15 cellular contexts compared by ENCODE assay signal in genomic region chr4:89834486-89835209, GRCh38.
"Had no signal": no experiment of that assay in that cellular context is flagged by ENCODE, and none has a peak within 500 bp of the region (broad histone marks: within the 10 kb centered on the region; RNA-seq: fewer than 3 reads in every experiment).

No MANE protein-coding gene starts in this region.

- H3K27me3 ChIP-seq: ovary had no signal

- H3K27ac ChIP-seq: colonic mucosa, ovary, suprapubic skin, upper lobe of right lung, VCaP had no signal

- H3K27ac Mint-ChIP-seq: activated naive CD4-positive, alpha-beta T cell treated with anti-CD3 and anti-CD28 coated beads, Interleukin-2, amount 50 U/mL, for 24 hours had no signal

- H3K4me3 ChIP-seq: colonic mucosa, suprapubic skin, upper lobe of right lung had no signal

- H3K9me3 Mint-ChIP-seq: activated CD4-positive, alpha-beta memory T cell treated with anti-CD3 and anti-CD28 coated beads, Interleukin-2, amount 10 ng/mL, durations not matched to agents 7 days and 5 days; activated naive CD4-positive, alpha-beta T cell treated with anti-CD3 and anti-CD28 coated beads, Interleukin-2, amount 50 U/mL, for 24 hours; activated T-cell treated with anti-CD3 and anti-CD28 coated beads, Interleukin-2, amount 50 U/mL, for 4 hours had no signal

- H3K4me3 Mint-ChIP-seq: activated naive CD4-positive, alpha-beta T cell treated with anti-CD3 and anti-CD28 coated beads, Interleukin-2, amount 50 U/mL, for 24 hours had no signal

- H3K36me3 Mint-ChIP-seq: activated naive CD4-positive, alpha-beta T cell treated with anti-CD3 and anti-CD28 coated beads, Interleukin-2, amount 50 U/mL, for 24 hours had no signal

- H3K36me3 ChIP-seq: colonic mucosa, ovary, suprapubic skin, upper lobe of right lung had no signal

- H3K9me3 ChIP-seq: colonic mucosa, ovary, suprapubic skin, upper lobe of right lung had no signal

- DNase-seq: activated CD4-positive, alpha-beta memory T cell treated with anti-CD3 and anti-CD28 coated beads, Interleukin-2, amount 10 ng/mL, durations not matched to agents 7 days and 5 days; activated CD4-positive, alpha-beta T cell treated with anti-CD3 and anti-CD28 coated beads for 4 hours; activated effector memory CD4-positive, alpha-beta T cell treated with Interleukin-2 at 50 U/mL for 16 hours; activated T-cell treated with anti-CD3 and anti-CD28 coated beads, Interleukin-2, amount 50 U/mL, for 4 hours; colonic mucosa; effector CD4-positive, alpha-beta T cell; foreskin fibroblast; head of caudate nucleus; mesenchymal stem cell; ovary; stimulated activated naive CD8-positive, alpha-beta T cell treated with anti-CD3 and anti-CD28 coated beads, Interleukin-15, Interleukin-2, amounts not matched to agents 100 U/mL and 50 U/mL, for 24 hours; upper lobe of right lung had no signal
